In genomic region chr4:185817403-185817818, GRCh38 we compare ENCODE assay signal across 15 cellular contexts. TPM values are rescaled to one million over a fixed set of nuclear protein-coding genes. Genes with fewer than 3 reads are reported as not detected.
DNase-seq lines count a peak whose midpoint lies in the region; FAIRE-seq and TF ChIP-seq lines count a peak whose summit lies in the region.
"Had no signal": no experiment of that assay in that cellular context is flagged by ENCODE, and none has a peak within 500 bp of the region (broad histone marks: within the 10 kb centered on the region; RNA-seq: fewer than 3 reads in every experiment).

No MANE protein-coding gene starts in this region.

- H3K9ac ChIP-seq in kidney (ENCODE audit: low read length in 2 of 2): no peak overlapping the region

- TF ChIP-seq POLR2A in thyroid gland (IDR thresholded peaks at IDR 0.05): peak in 1 of 2 donors; percentile 63

- no peaks in the 10 kb centered on the region for H3K36me3 ChIP-seq in kidney (ENCODE audit: control insufficient read depth in 1 of 2, insufficient read depth in 2 of 2, low read length in 2 of 2)
- H3K36me3 ChIP-seq in thyroid gland: no peaks in the 10 kb centered on the region

- H3K9me3 ChIP-seq in kidney (ENCODE audit: control insufficient read depth in 1 of 2, low read length in 2 of 2) (no peaks in the 10 kb centered on the region), thyroid gland (no peaks in the 10 kb centered on the region)

- WGBS in thyroid gland, 2 donors: 17 to 31% methylated on average over 8 of the region's 8 CpGs

- DNase-seq in NCI-H2081 (lab: John Stamatoyannopoulos, UW) (peak; percentile 27 to 67), NCI-H2081 treated with DMSO at 0.1 percent for 48 hours (lab: John Stamatoyannopoulos, UW) (no peak), RPMI8226 (peak; percentile 27), kidney (peak; percentile 84), thyroid gland (peak; percentile 98 to 99), T-helper 1 cell (no peak), globus pallidus (ENCODE audit: low spot score) (no peak)
- DNase-seq in stimulated activated CD4-positive, alpha-beta T cell treated with anti-CD3 and anti-CD28 coated beads, Interleukin-2, amount 100 ng/mL, for 24 hours: no peak
- DNase-seq: activated CD8-positive, alpha-beta memory T cell treated with anti-CD3 and anti-CD28 coated beads, Interleukin-2, amount 50 U/mL, for 4 hours; activated naive CD8-positive, alpha-beta T cell treated with anti-CD3 and anti-CD28 coated beads, Interleukin-2, amount 10 ng/mL, durations not matched to agents 7 days and 5 days; foreskin melanocyte; kidney glomerular epithelial cell; NK-92 treated with Interleukin-12 subunit alpha and Interleukin-12 subunit beta, amount 100 ng/mL, for 24 hours had no signal

- H3K4me1 ChIP-seq in kidney (ENCODE audit: control insufficient read depth in 1 of 2, insufficient read depth in 1 of 2, low read depth in 1 of 2, low read length in 2 of 2) (no peaks in the 10 kb centered on the region), thyroid gland (peaks cover 41 to 42% of the 10 kb centered on the region in 2 donors)

- FAIRE-seq in kidney (lab: Jason Lieb, UNC): no peak
- FAIRE-seq: A204.1, D721Med had no signal

- intact Hi-C loops in kidney (cut with DNase I) (no loop called here), thyroid gland (cut with DNase I) (loop anchor here (10.0 kb wide), 1 partner anchor 207 kb away; no protein-coding TSS in a partner anchor)

- no peak for TF ChIP-seq CTCF in kidney (IDR thresholded peaks at IDR 0.05; ENCODE audit: borderline replicate concordance, extremely low read depth, insufficient read depth)
- TF ChIP-seq CTCF in thyroid gland (IDR thresholded peaks at IDR 0.05): no peak

- H3K27me3 ChIP-seq in thyroid gland: no peaks in the 10 kb centered on the region

- H3K4me3 ChIP-seq in kidney (ENCODE audit: low read length in 2 of 2): no peak overlapping the region
- H3K4me3 ChIP-seq in thyroid gland (replicated peaks in 1 of 3): no peak overlapping the region

- H3K27ac ChIP-seq in kidney (ENCODE audit: low read depth in 2 of 2, low read length in 2 of 2): peak overlapping the region; percentile 77 to 79
- H3K27ac ChIP-seq in thyroid gland: peak overlapping the region; percentile 89 to 97 (median 93)

RNA-seq across cellular contexts. Expression of gene SORBS2, which starts 5.4 kb away (rescaled TPM):
- total RNA-seq in kidney (127 TPM), thyroid gland (100 to 1,000 TPM; 290 to 437 (median 377) TPM)
- polyA plus RNA-seq in kidney (ENCODE audit: insufficient read depth, low read depth, low replicate concordance): 26.0 TPM
- total RNA-seq: activated naive CD8-positive, alpha-beta T cell treated with anti-CD3 and anti-CD28 coated beads, Interleukin-2, amount 10 ng/mL, durations not matched to agents 7 days and 5 days had no signal

Comparison
In these comparisons a context has a peak if more than half of its experiments do, and no peak if none do; other contexts are left out.
1. DNase-seq: peak in NCI-H2081 (2 of 2), RPMI8226 (single experiment), kidney (single experiment) and thyroid gland (2 of 2); none in NCI-H2081 treated with DMSO at 0.1 percent for 48 hours (single experiment), stimulated activated CD4-positive, alpha-beta T cell treated with anti-CD3 and anti-CD28 coated beads, Interleukin-2, amount 100 ng/mL, for 24 hours (0 of 2), T-helper 1 cell (0 of 5) and globus pallidus (single experiment).